Comparison of ENCODE assay signal across 9 cellular contexts in the genomic region with DNA sequence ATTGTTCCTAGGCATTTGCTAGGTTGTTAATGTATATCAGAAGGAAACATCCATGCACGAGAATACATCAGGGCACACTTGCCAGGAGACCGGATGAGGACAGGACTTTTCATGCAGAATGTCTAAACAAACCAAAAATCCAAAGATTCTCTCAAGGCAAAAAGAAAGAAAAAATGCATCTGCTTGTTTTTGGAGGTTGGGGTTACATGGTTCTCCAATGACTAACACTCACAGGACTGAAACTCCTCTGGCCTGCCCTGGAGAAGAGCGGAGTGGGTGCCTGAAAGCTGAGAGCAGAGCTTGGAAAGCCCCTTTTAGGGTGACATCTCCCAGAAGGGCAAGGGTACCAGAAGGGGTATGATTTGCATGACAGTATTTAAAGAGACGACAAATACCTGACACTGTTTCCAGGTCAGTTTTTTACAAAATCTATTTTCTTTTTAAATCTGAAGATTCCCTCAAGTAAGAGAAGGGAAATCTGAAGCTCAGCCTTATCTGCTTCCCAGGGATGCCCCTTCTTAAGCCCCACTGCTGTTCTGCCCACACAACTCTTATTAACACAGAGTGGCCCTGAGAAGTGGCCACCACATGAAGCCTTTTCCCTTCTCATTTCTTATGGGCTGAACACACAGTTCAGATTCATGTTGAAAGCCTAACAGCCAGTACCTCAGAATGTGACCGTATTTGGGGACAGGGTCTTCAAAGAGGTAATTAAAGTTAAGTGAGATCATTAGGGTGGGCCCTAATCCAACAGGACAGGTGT.
A peak's percentile ranks its signal among the peaks of the same experiment; 100 is the strongest.
DNase-seq lines count a peak whose midpoint lies in the region; ATAC-seq and TF ChIP-seq lines count a peak whose summit lies in the region.
"Had no signal": no experiment of that assay in that cellular context is flagged by ENCODE, and none has a peak within 500 bp of the region (broad histone marks: within the 10 kb centered on the region; RNA-seq: fewer than 3 reads in every experiment).

No MANE protein-coding gene starts in this region.

- DNase-seq in A172 (ENCODE audit: low spot score) = peak; percentile 43
- DNase-seq in astrocyte of the spinal cord (ENCODE audit: low read depth, low spot score) = peak; percentile 74
- no peak for DNase-seq in colonic mucosa
- DNase-seq in GF-D8 (lab: John Stamatoyannopoulos, UW) = no peak
- no peak for DNase-seq in NCI-H1092 (lab: John Stamatoyannopoulos, UW)
- no peak for DNase-seq in left ventricle myocardium inferior
- DNase-seq: nephron progenitor cell had no signal

- H3K36me3 ChIP-seq in colonic mucosa (no peaks in the 10 kb centered on the region), left ventricle myocardium inferior (no peaks in the 10 kb centered on the region)

- H3K27ac ChIP-seq in colonic mucosa = no peak overlapping the region
- no peak overlapping the region for H3K27ac ChIP-seq in left ventricle myocardium inferior (replicated peaks)

- peak; percentile 88 for ATAC-seq in GM19023 (IDR thresholded peaks at IDR 0.05; ENCODE audit: unreplicated experiment)
- peak; percentile 81 for ATAC-seq in HG03064 (IDR thresholded peaks at IDR 0.05; ENCODE audit: low read depth, unreplicated experiment)

- no peak overlapping the region for H3K9ac ChIP-seq in colonic mucosa (ENCODE audit: low read depth in 2 of 2, low read length in 2 of 2)

- H3K9me3 ChIP-seq in colonic mucosa (no peaks in the 10 kb centered on the region), left ventricle myocardium inferior (replicated peaks) (no peaks in the 10 kb centered on the region)

- H3K4me1 ChIP-seq in colonic mucosa = no peaks in the 10 kb centered on the region
- H3K4me1 ChIP-seq in left ventricle myocardium inferior = no peaks in the 10 kb centered on the region

- intact Hi-C loops in colonic mucosa (cut with DNase I) = no loop called here
- intact Hi-C loops in left ventricle myocardium inferior (cut with micrococcal nuclease) = no loop called here

- TF ChIP-seq CTCF in astrocyte of the spinal cord (IDR thresholded peaks at IDR 0.05; ENCODE audit: low read depth, low read length) = no peak
- no peak for TF ChIP-seq CTCF in colonic mucosa (IDR thresholded peaks at IDR 0.05)
- no peak for TF ChIP-seq CTCF in left ventricle myocardium inferior (IDR thresholded peaks at IDR 0.05; ENCODE audit: borderline replicate concordance)

- in situ Hi-C loops in astrocyte of the spinal cord (cut with HindIII; ENCODE audit: low sequenced_read_pairs) = no loop called here

- H3K4me3 ChIP-seq in astrocyte of the spinal cord (ENCODE audit: low read depth, low read length) = no peak overlapping the region
- H3K4me3 ChIP-seq in colonic mucosa = no peak overlapping the region
- no peak overlapping the region for H3K4me3 ChIP-seq in left ventricle myocardium inferior

- H3K27me3 ChIP-seq in colonic mucosa (no peaks in the 10 kb centered on the region), left ventricle myocardium inferior (ENCODE audit: low read depth) (no peaks in the 10 kb centered on the region)

Comparison
In these comparisons a context has a peak if more than half of its experiments do, and no peak if none do; other contexts are left out.
1. DNase-seq: peak in A172 (single experiment) and astrocyte of the spinal cord (single experiment); none in colonic mucosa (single experiment), GF-D8 (single experiment), NCI-H1092 (single experiment) and left ventricle myocardium inferior (single experiment).